In the genomic region with DNA sequence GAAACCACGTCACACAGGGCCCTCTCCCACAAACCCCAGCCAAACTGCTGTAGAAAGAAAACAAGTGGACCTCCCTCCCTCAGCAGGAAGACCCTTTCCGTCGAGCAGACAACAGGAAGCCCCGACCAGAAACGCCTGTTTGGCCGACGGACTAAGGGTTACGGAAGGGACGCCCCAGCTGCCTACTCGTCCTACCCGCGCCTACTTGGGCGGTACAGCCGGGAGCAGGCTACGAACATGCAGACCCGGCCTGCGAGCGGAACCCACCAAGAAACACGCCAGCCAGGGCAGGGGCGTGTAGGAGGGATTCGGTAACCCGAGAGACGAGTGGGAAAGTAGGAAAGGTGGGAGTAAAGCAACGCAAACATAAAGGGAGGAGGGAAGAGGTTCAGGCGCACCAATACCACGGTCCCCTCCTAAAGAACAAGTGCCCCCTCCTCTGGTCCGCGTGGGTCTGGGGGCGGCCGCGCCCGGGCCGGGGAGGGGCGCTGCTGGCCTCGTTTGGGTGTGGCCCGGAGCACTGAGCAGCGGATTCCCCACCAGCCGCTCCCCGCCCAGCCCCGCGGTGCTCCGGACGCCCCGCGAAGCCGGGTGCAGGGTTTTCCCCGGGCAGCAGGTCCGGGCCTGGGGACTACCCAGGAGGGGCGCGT, we compare ENCODE assay signal across 8 cellular contexts. TPM values are rescaled to one million over a fixed set of nuclear protein-coding genes. Genes with fewer than 3 reads are reported as not detected.
DNase-seq lines count a peak whose midpoint lies in the region; ATAC-seq and TF ChIP-seq lines count a peak whose summit lies in the region.

No MANE protein-coding gene starts in this region.

- no peak for TF ChIP-seq POLR2A in heart left ventricle (IDR thresholded peaks at IDR 0.05)
- no peak for TF ChIP-seq POLR2A in sigmoid colon (IDR thresholded peaks at IDR 0.05)

- no peaks in the 10 kb centered on the region for H3K36me3 ChIP-seq in heart left ventricle
- no peaks in the 10 kb centered on the region for H3K36me3 ChIP-seq in sigmoid colon

- TF ChIP-seq CTCF in heart left ventricle (IDR thresholded peaks at IDR 0.05): no peak
- no peak for TF ChIP-seq CTCF in sigmoid colon (IDR thresholded peaks at IDR 0.05)

- H3K27me3 ChIP-seq in heart left ventricle (no peaks in the 10 kb centered on the region), sigmoid colon (no peaks in the 10 kb centered on the region)

- DNase-seq in ELF-1 (ENCODE audit: low read depth, low spot score) (peak; percentile 61), NOMO-1 treated with DMSO at 0.1 percent for 48 hours (lab: John Stamatoyannopoulos, UW; ENCODE audit: unreplicated experiment) (peak; percentile 22), heart left ventricle (peak; percentile 40 to 69 (median 55)), sigmoid colon (peak; percentile 70), GDM1 (lab: John Stamatoyannopoulos, UW) (no peak), cerebellum (ENCODE audit: low spot score) (no peak), GM19240 (ENCODE audit: insufficient read length, low spot score) (no peak)
- peak; percentile 7 for DNase-seq in activated gamma-delta T cell treated with anti-CD3 and anti-CD28 coated beads, Interleukin-2, amount 50 U/mL, for 16 hours (ENCODE audit: low read depth)

- intact Hi-C loops in heart left ventricle (cut with DNase I): loop anchor here in 3 of 10 donors (2.0 to 5.0 kb wide), 2 partner anchors 24 to 46 kb away; no protein-coding TSS in a partner anchor
- intact Hi-C loops in sigmoid colon (cut with DNase I): no loop called here

- peak overlapping the region; percentile 87 to 97 (median 92) for H3K27ac ChIP-seq in heart left ventricle
- peak overlapping the region; percentile 81 to 98 (median 87) for H3K27ac ChIP-seq in sigmoid colon

- H3K9me3 ChIP-seq in heart left ventricle (no peaks in the 10 kb centered on the region), sigmoid colon (no peaks in the 10 kb centered on the region)

- peaks cover 10 to 63% (median 48%) of the 10 kb centered on the region in 12 donors for H3K4me1 ChIP-seq in heart left ventricle
- peaks cover 0 to 64% (median 58%) of the 10 kb centered on the region in 4 donors for H3K4me1 ChIP-seq in sigmoid colon

- ATAC-seq in heart left ventricle: peak in 3 of 4 donors; percentile 4 to 26 (median 8)

- TF ChIP-seq EP300 in sigmoid colon (IDR thresholded peaks at IDR 0.05): no peak

- WGBS in heart left ventricle, 4 donors: 1 to 6% (median 3%) methylated on average over 34 to 50 of the region's 50 CpGs
- 1% methylated on average over 50 of the region's 50 CpGs for WGBS in sigmoid colon, 2 donors

- peak overlapping the region; percentile 70 to 97 (median 86) for H3K4me3 ChIP-seq in heart left ventricle
- peak overlapping the region; percentile 53 to 86 (median 76) for H3K4me3 ChIP-seq in sigmoid colon

RNA-seq across cellular contexts. Expression of gene S100A10, which starts 0.5 kb away (rescaled TPM):
- total RNA-seq in heart left ventricle (100 to 1,000 TPM in 7 of 9 donors, 10 to 100 TPM in 2; 55.5 to 403 (median 156) TPM), sigmoid colon (10 to 100 TPM; 20.2 to 57.9 (median 43.0) TPM), cerebellum (1.8 TPM)
- polyA plus RNA-seq in heart left ventricle (100 to 1,000 TPM; 258 to 387 TPM), sigmoid colon (1,000 to 10,000 TPM; 1,087 to 1,816 (median 1,723) TPM)

RNA-seq across cellular contexts. Expression of gene S100A11, which starts 43.6 kb away (rescaled TPM):
- total RNA-seq in heart left ventricle (100 to 1,000 TPM in 4 of 9 donors, 10 to 100 TPM in 5; 44.9 to 368 (median 80.7) TPM), sigmoid colon (100 to 1,000 TPM in 3 of 4 donors, 10 to 100 TPM in 1; 92.6 to 156 (median 109) TPM), cerebellum (10.3 TPM)
- polyA plus RNA-seq in heart left ventricle (100 to 1,000 TPM; 179 to 571 TPM), sigmoid colon (100 to 1,000 TPM; 371 to 633 (median 478) TPM)

Comparison
In these comparisons a context has a peak if more than half of its experiments do, and no peak if none do; other contexts are left out.
1. DNase-seq: peak in ELF-1 (single experiment), NOMO-1 treated with DMSO at 0.1 percent for 48 hours (single experiment), activated gamma-delta T cell treated with anti-CD3 and anti-CD28 coated beads, Interleukin-2, amount 50 U/mL, for 16 hours (single experiment), heart left ventricle (5 of 5) and sigmoid colon (single experiment); none in GDM1 (single experiment), cerebellum (single experiment) and GM19240 (single experiment).